ENCODE assay signal across 15 cellular contexts in the genomic region with DNA sequence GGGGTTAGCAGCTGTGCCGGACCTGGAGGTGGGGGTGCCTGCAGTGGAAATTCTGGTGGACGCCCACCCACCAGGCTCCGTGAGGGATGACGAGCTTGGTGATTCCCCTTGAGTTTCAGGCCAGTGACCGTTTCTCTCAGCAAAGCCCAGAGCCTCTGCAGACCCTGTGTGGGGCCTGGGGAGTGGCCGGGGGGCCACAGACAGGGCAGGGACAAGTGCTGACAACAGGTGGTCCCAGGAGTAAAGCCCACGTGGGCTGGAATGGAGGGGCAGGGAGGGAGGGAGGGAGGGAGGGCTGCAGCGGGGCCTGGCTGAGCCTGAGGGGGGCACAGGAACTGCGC.
"Had no signal": no experiment of that assay in that cellular context is flagged by ENCODE, and none has a peak within 500 bp of the region (broad histone marks: within the 10 kb centered on the region; RNA-seq: fewer than 3 reads in every experiment).

No MANE protein-coding gene starts in this region.

- H3K4me3 Mint-ChIP-seq: activated CD4-positive, alpha-beta T cell treated with anti-CD3 and anti-CD28 coated beads, Interleukin-2, amount 10 ng/mL, durations not matched to agents 7 days and 5 days; activated naive CD8-positive, alpha-beta T cell treated with anti-CD3 and anti-CD28 coated beads, Interleukin-2, amount 10 ng/mL, durations not matched to agents 7 days and 5 days; endodermal cell had no signal

- DNase-seq: activated CD4-positive, alpha-beta T cell treated with anti-CD3 and anti-CD28 coated beads, Interleukin-2, amount 10 ng/mL, durations not matched to agents 7 days and 5 days; activated CD8-positive, alpha-beta memory T cell treated with anti-CD3 and anti-CD28 coated beads for 24 hours; activated naive CD4-positive, alpha-beta T cell; activated naive CD8-positive, alpha-beta T cell treated with anti-CD3 and anti-CD28 coated beads, Interleukin-2, amount 10 ng/mL, durations not matched to agents 7 days and 5 days; anterior cingulate cortex; endodermal cell; erythroblast; occipital lobe; stimulated activated CD4-positive, alpha-beta T cell treated with anti-CD3 and anti-CD28 coated beads, Interleukin-12 subunit alpha, Interleukin-12 subunit beta, amount 100 ng/mL, for 4 hours; stimulated activated CD4-positive, alpha-beta T cell treated with anti-CD3 and anti-CD28 coated beads, Interleukin-2, amount 100 ng/mL, for 24 hours; thyroid gland had no signal

- H3K4me3 ChIP-seq: prostate gland, thyroid gland had no signal

- H3K9me3 ChIP-seq: prostate gland, thyroid gland had no signal

- H3K36me3 Mint-ChIP-seq: activated naive CD8-positive, alpha-beta T cell treated with anti-CD3 and anti-CD28 coated beads, Interleukin-2, amount 10 ng/mL, durations not matched to agents 7 days and 5 days had no signal

- H3K27me3 ChIP-seq: breast epithelium, thyroid gland had no signal

- H3K4me1 Mint-ChIP-seq: activated CD4-positive, alpha-beta T cell treated with anti-CD3 and anti-CD28 coated beads, Interleukin-2, amount 10 ng/mL, durations not matched to agents 7 days and 5 days; activated naive CD8-positive, alpha-beta T cell treated with anti-CD3 and anti-CD28 coated beads, Interleukin-2, amount 10 ng/mL, durations not matched to agents 7 days and 5 days had no signal

- H3K36me3 ChIP-seq: breast epithelium, prostate gland, thyroid gland had no signal

- H3K27ac ChIP-seq: breast epithelium, dorsolateral prefrontal cortex, prostate gland, thyroid gland had no signal

- H3K27ac Mint-ChIP-seq: activated CD4-positive, alpha-beta T cell treated with anti-CD3 and anti-CD28 coated beads, Interleukin-2, amount 10 ng/mL, durations not matched to agents 7 days and 5 days; activated naive CD8-positive, alpha-beta T cell treated with anti-CD3 and anti-CD28 coated beads, Interleukin-2, amount 10 ng/mL, durations not matched to agents 7 days and 5 days; endodermal cell; nephron had no signal
